In the genomic region with DNA sequence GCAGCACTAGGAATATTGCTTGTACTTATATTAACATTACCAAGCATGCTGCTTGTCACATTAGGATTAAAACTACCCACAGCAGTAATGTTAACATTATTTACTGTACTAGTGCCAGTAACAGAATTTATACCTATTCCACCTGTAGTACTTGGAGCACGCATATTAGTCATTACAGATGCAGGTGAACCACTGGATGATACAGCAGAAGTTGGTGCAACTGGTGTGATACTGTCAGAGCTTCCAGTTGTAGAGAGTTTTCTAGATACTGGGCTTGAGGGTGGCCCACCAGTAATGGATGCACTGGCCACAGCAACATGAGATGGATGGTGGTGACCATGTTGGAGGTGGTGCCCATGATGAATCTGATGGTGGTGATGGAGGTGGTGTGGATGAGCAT, we compare ENCODE assay signal across 9 cellular contexts. TPM values are rescaled to one million over a fixed set of nuclear protein-coding genes. Genes with fewer than 3 reads are reported as not detected.
DNase-seq lines count a peak whose midpoint lies in the region; ATAC-seq and TF ChIP-seq lines count a peak whose summit lies in the region.
"Had no signal": no experiment of that assay in that cellular context is flagged by ENCODE, and none has a peak within 500 bp of the region (broad histone marks: within the 10 kb centered on the region; RNA-seq: fewer than 3 reads in every experiment).

No MANE protein-coding gene starts in this region.

- H3K27ac Mint-ChIP-seq in WTC11 = peak overlapping the region; percentile 67

- TF ChIP-seq CTCF in WTC11 (IDR thresholded peaks at IDR 0.05) = no peak
- no peak for TF ChIP-seq CTCF in gastroesophageal sphincter (IDR thresholded peaks at IDR 0.05)

- H3K4me1 ChIP-seq in GM23248 (ENCODE audit: insufficient read depth) (peaks cover 59% of the 10 kb centered on the region), gastroesophageal sphincter (peaks cover 0 to 52% (median 8%) of the 10 kb centered on the region in 3 donors), skeletal muscle satellite cell (ENCODE audit: control insufficient read depth, insufficient read depth, low read length) (peaks cover 36% of the 10 kb centered on the region)

- no peaks in the 10 kb centered on the region for H4K20me1 ChIP-seq in GM23248 (ENCODE audit: insufficient read depth)

- no peaks in the 10 kb centered on the region for H3K9me2 ChIP-seq in GM23248 (ENCODE audit: insufficient read depth)

- H3F3A ChIP-seq in GM23248 (ENCODE audit: insufficient read depth) = peaks cover 14% of the 10 kb centered on the region

- peak overlapping the region; percentile 82 for H3K4me2 ChIP-seq in GM23248 (ENCODE audit: unreplicated experiment)
- H3K4me2 ChIP-seq in skeletal muscle satellite cell (ENCODE audit: low read length) = peak overlapping the region; percentile 95

- no peak for TF ChIP-seq EP300 in gastroesophageal sphincter (IDR thresholded peaks at IDR 0.05)

- no peaks in the 10 kb centered on the region for H3K27me3 ChIP-seq in GM23248 (replicated peaks; ENCODE audit: insufficient read depth)
- no peaks in the 10 kb centered on the region for H3K27me3 ChIP-seq in gastroesophageal sphincter
- no peaks in the 10 kb centered on the region for H3K27me3 ChIP-seq in skeletal muscle satellite cell (ENCODE audit: control insufficient read depth, insufficient read depth, low read length)

- H3K4me3 Mint-ChIP-seq in WTC11 = peak overlapping the region; percentile 92

- peaks cover 63% of the 10 kb centered on the region for H3K79me2 ChIP-seq in GM23248 (ENCODE audit: insufficient read depth)

- ATAC-seq in WTC11 = no peak
- ATAC-seq in gastroesophageal sphincter = no peak
- ATAC-seq in esophagus mucosa = no peak
- no peak for ATAC-seq in HG03139 (IDR thresholded peaks at IDR 0.05; ENCODE audit: unreplicated experiment)
- ATAC-seq in GM19455 (IDR thresholded peaks at IDR 0.05; ENCODE audit: unreplicated experiment) = no peak

- H3K9me3 ChIP-seq in GM23248 (ENCODE audit: low read depth) = no peaks in the 10 kb centered on the region
- H3K9me3 ChIP-seq in gastroesophageal sphincter = no peaks in the 10 kb centered on the region
- no peaks in the 10 kb centered on the region for H3K9me3 ChIP-seq in skeletal muscle satellite cell (replicated peaks; ENCODE audit: low read length)

- TF ChIP-seq POLR2A in gastroesophageal sphincter (IDR thresholded peaks at IDR 0.05) = no peak

- CTCF ChIA-PET in WTC11 (lab: Charles Lee) = interaction anchor here (0.6 to 0.9 kb wide), 5 partner anchors 8 to 97 kb away, joined by 3 to 6 read pairs (median 3); no protein-coding TSS in a partner anchor

- H3K27me3 Mint-ChIP-seq in WTC11 (ENCODE audit: low read depth) = no peaks in the 10 kb centered on the region

- H3K27ac ChIP-seq in GM23248 = peak overlapping the region; percentile 96; the same call in 1 of the 2 replicates
- peak overlapping the region in 3 of 4 donors; percentile 97 to 98 (median 97) for H3K27ac ChIP-seq in gastroesophageal sphincter
- H3K27ac ChIP-seq: WERI-Rb-1 had no signal

- DNase-seq in GM23248 (no peak), WTC11 (ENCODE audit: low spot score) (no peak), DMS114 treated with DMSO at 0.1 percent for 48 hours (lab: John Stamatoyannopoulos, UW; ENCODE audit: unreplicated experiment) (no peak)

- WGBS in GM23248 (ENCODE audit: low coverage in 1 of 2, low lambda C conversion rate in 2 of 2, missing lambda C conversion rate in 2 of 2), 2 experiments = 94 to 100% methylated on average over 1 of the region's 1 CpG
- WGBS in gastroesophageal sphincter (ENCODE audit: low coverage in 1 of 2), 2 donors = 87% methylated on average over 1 of the region's 1 CpG; no CpG with 5 or more reads in 1 of the 2 donors

- in situ Hi-C loops in GM23248 (cut with MboI) = no loop called here

- no peak overlapping the region; the same call in 1 of the 2 replicates for H2AFZ ChIP-seq in GM23248

- POLR2A ChIA-PET in WTC11 (lab: Charles Lee) = interaction anchor here (0.8 kb wide), 1 partner anchor 138 kb away, joined by 3 read pairs; no protein-coding TSS in a partner anchor

- peak overlapping the region; percentile 82 for H3K4me3 ChIP-seq in GM23248
- H3K4me3 ChIP-seq in gastroesophageal sphincter = peak overlapping the region; percentile 83 to 85
- peak overlapping the region; percentile 97 for H3K4me3 ChIP-seq in skeletal muscle satellite cell (ENCODE audit: low read length)

- H3K4me1 Mint-ChIP-seq in WTC11 = peaks cover 55% of the 10 kb centered on the region

- H3K36me3 ChIP-seq in GM23248 (ENCODE audit: low read depth) = no peaks in the 10 kb centered on the region; the same call in 1 of the 2 replicates
- H3K36me3 ChIP-seq in gastroesophageal sphincter = peaks cover 0 to 12% of the 10 kb centered on the region in 2 donors
- H3K36me3 ChIP-seq in skeletal muscle satellite cell (ENCODE audit: insufficient read depth, low read length) = peaks cover 27% of the 10 kb centered on the region

- peak overlapping the region; percentile 92 for H3K9ac ChIP-seq in GM23248
- peak overlapping the region; percentile 96 for H3K9ac ChIP-seq in skeletal muscle satellite cell (ENCODE audit: low read depth, low read length)

- no peaks in the 10 kb centered on the region for H3K9me3 Mint-ChIP-seq in WTC11

- peaks cover 25% of the 10 kb centered on the region for H3K36me3 Mint-ChIP-seq in WTC11

TF ChIP-seq in WTC11, 78 proteins besides CTCF, POLR2A, EP300 and RAD21:
- TF ChIP-seq CREM (CRISPR knock-in tag; IDR thresholded peaks at IDR 0.05) (no peak), ARID4B (CRISPR knock-in tag; IDR thresholded peaks at IDR 0.05; ENCODE audit: borderline replicate concordance) (no peak), ERG (CRISPR knock-in tag; IDR thresholded peaks at IDR 0.05) (no peak), ZBTB21 (CRISPR knock-in tag; IDR thresholded peaks at IDR 0.05; ENCODE audit: borderline replicate concordance) (no peak), GRHL2 (CRISPR knock-in tag; IDR thresholded peaks at IDR 0.05; ENCODE audit: insufficient replicate concordance, severe bottlenecking) (no peak), ATF2 (CRISPR knock-in tag; IDR thresholded peaks at IDR 0.05; ENCODE audit: borderline replicate concordance, low read depth) (no peak)
TF ChIP-seq in WTC11: peak in this region for 0.

RNA-seq across cellular contexts. Expression of gene TSC22D1, which starts 1.1 kb away (rescaled TPM):
- 59.2 and 60.6 TPM in 2 replicates for total RNA-seq in GM23248 (2014; rRNA removed; shearing (Covaris generic))
- 30.5 and 31.3 TPM in 2 replicates for polyA plus RNA-seq in GM23248 (2016; fragmentation: Nextera tagmentation; extraction: Ambion mirVana)
- total RNA-seq in WTC11 (2021) (72.5 to 88.8 TPM (median 82.2 TPM) in 3 replicates), gastroesophageal sphincter (100 to 1,000 TPM; 223 to 389 (median 262) TPM), esophagus mucosa (23.2 TPM)
- total RNA-seq in skeletal muscle satellite cell (2012; rRNA removed) = 34.5 and 37.1 TPM in 2 replicates
